ENCODE assay signal across 1 cellular context in the genomic region with DNA sequence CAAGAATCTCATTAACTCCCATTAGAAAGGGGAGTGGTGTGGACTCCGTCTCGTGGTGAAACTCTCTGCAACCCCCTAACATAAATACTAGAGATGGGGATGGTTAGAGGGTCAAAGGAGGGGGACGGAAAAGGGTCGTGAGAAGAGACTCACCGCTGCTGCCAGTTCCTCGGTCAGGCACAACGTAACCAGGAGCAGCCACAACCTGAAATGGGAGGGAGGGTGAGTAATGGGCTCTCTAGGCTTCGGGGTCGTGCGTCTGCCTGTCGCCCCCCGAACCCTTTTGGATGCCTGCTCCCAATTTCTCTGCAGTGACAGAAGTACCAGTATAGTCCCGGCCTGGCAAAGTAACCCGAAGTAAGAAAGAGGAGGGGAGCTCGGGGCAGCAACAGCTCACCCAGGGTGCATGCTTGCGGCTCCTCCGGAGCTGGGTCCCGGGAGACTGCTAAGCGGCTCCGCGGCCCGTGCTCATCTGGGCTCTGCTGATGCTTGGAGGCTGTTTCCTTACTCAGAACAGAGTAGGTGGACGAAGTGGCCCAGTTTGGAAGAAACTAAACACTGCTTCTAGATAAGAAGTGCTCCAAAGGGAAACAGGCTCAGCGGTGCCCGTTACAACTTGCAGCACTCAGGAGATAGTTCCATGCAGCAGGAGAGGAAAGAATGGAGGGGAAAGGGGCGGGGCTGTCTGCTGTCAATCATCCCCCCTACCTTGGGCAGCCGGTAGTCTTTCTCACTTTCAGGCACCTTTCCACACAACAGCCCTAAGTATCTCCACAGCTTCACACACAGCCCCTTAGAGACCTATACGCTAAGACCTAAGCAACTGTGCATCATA.
TF ChIP-seq lines count a peak whose summit lies in the region.

Gene COL4A6, minus strand, starts transcription at position 634 of the 835 bp plus-strand sequence. Its CDS starts 226 bp downstream, at position 408.

TF ChIP-seq in HCT116, 20 proteins besides CTCF, POLR2A, EP300 and RAD21 (continued from another document):
- TF ChIP-seq ZFX (IDR thresholded peaks at IDR 0.05) (no peak), YY1 (IDR thresholded peaks at IDR 0.05; ENCODE audit: extremely low read depth, insufficient replicate concordance, low read depth, low read length) (no peak)
TF ChIP-seq in HCT116: peak in this region for 0.
